In genomic region chr3:140463401-140463800, GRCh38 we compare ENCODE assay signal across 26 cellular contexts.
"Had no signal": no experiment of that assay in that cellular context is flagged by ENCODE, and none has a peak within 500 bp of the region (broad histone marks: within the 10 kb centered on the region; RNA-seq: fewer than 3 reads in every experiment).

No MANE protein-coding gene starts in this region.

- H3K27me3 Mint-ChIP-seq: naive B cell had no signal

- H3K9ac ChIP-seq: neural progenitor cell, parathyroid adenoma had no signal

- H3K9me3 ChIP-seq: esophagus squamous epithelium, mucosa of descending colon, sigmoid colon, thoracic aorta, tibial nerve, upper lobe of right lung, uterus had no signal

- H3K4me1 ChIP-seq: esophagus squamous epithelium, parathyroid adenoma, sigmoid colon, tibial nerve, upper lobe of right lung, uterus had no signal

- H3K79me2 ChIP-seq: parathyroid adenoma had no signal

- H3K36me3 ChIP-seq: esophagus squamous epithelium, neural progenitor cell, sigmoid colon, thoracic aorta, tibial nerve, upper lobe of right lung, uterus had no signal

- ATAC-seq: effector memory CD8-positive, alpha-beta T cell; mucosa of descending colon; stimulated activated effector memory CD8-positive, alpha-beta T cell treated with anti-CD3 and anti-CD28 coated beads, Interleukin-12 subunit alpha, Interleukin-12 subunit beta, amount 100 ng/mL, for 72 hours; stimulated activated naive CD8-positive, alpha-beta T cell treated with anti-CD3 and anti-CD28 coated beads, Interleukin-15, Interleukin-2, amounts not matched to agents 100 U/mL and 50 U/mL, for 24 hours; upper lobe of right lung had no signal

- H3K27me3 ChIP-seq: neural progenitor cell, sigmoid colon, tibial nerve, upper lobe of right lung, uterus had no signal

- H3K4me3 Mint-ChIP-seq: effector memory CD8-positive, alpha-beta T cell; memory B cell; naive B cell; nephron; neural progenitor cell; stimulated activated effector memory CD8-positive, alpha-beta T cell treated with anti-CD3 and anti-CD28 coated beads, Interleukin-12 subunit alpha, Interleukin-12 subunit beta, amount 100 ng/mL, for 72 hours had no signal

- H3K4me1 Mint-ChIP-seq: memory B cell, naive B cell had no signal

- H3K4me2 ChIP-seq: neural progenitor cell had no signal

- H3K27ac ChIP-seq: esophagus squamous epithelium, neural progenitor cell, parathyroid adenoma, sigmoid colon, thoracic aorta, tibial nerve, upper lobe of right lung, uterus had no signal

- H3K36me3 Mint-ChIP-seq: memory B cell; naive B cell; neural progenitor cell; stimulated activated effector memory CD8-positive, alpha-beta T cell treated with anti-CD3 and anti-CD28 coated beads, Interleukin-12 subunit alpha, Interleukin-12 subunit beta, amount 100 ng/mL, for 72 hours had no signal

- H3K27ac Mint-ChIP-seq: memory B cell; naive B cell; nephron; progenitor cell of endocrine pancreas; stimulated activated effector memory CD8-positive, alpha-beta T cell treated with anti-CD3 and anti-CD28 coated beads, Interleukin-12 subunit alpha, Interleukin-12 subunit beta, amount 100 ng/mL, for 72 hours had no signal

- H2AFZ ChIP-seq: neural progenitor cell, parathyroid adenoma had no signal

- H3K4me3 ChIP-seq: esophagus squamous epithelium, lung, mucosa of descending colon, neural progenitor cell, sigmoid colon, thoracic aorta, tibial nerve, upper lobe of right lung, uterus had no signal

- DNase-seq: cerebellar nuclear complex; cortex of kidney; effector memory CD8-positive, alpha-beta T cell; erythroblast; esophagus squamous epithelium; foreskin melanocyte; glutamatergic neuron; hypothalamus; kidney; mucosa of descending colon; naive B cell; sigmoid colon; stimulated activated CD4-positive, alpha-beta T cell treated with anti-CD3 and anti-CD28 coated beads, Interleukin-2, amount 100 ng/mL, for 24 hours; stimulated activated CD4-positive, alpha-beta T cell treated with anti-CD3 and anti-CD28 coated beads, Interleukin-4, amount 100 ng/mL, for 24 hours; stimulated activated naive CD8-positive, alpha-beta T cell treated with anti-CD3 and anti-CD28 coated beads, Interleukin-15, Interleukin-2, amounts not matched to agents 100 U/mL and 50 U/mL, for 24 hours; upper lobe of right lung; uterus had no signal
